Comparison of ENCODE assay signal across 11 cellular contexts in the genomic region with DNA sequence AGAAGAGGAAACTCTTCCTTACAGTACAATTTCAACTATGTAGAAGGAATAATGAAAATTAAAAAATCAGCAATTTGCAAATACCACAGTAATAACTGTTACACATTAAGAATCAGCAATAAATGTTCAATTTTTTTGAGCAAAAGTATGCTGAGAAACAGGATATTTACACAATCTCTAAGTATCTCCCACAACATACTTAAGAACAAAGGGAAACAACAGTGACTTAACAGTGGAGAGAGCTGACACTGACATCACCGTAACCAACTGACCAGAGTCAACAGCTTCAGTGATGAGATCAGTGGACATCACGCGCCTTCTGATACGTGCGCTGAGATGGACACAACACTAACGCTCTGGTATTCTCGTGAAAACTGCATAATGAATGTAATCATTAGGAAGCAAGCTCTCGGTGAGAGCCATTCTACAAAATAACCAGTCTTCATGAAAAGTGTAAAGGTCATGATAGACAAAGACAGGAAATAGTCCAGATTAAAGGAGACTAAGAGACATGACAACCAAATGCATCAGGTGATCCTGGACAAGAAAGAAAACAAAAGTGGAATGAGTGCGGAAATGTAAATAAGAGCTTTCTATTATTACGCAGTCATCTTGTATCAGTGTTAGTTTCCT.
DNase-seq lines count a peak whose midpoint lies in the region; ATAC-seq lines count a peak whose summit lies in the region.
"Had no signal": no experiment of that assay in that cellular context is flagged by ENCODE, and none has a peak within 500 bp of the region (broad histone marks: within the 10 kb centered on the region; RNA-seq: fewer than 3 reads in every experiment).

No MANE protein-coding gene starts in this region.

- no peak for ATAC-seq in activated CD4-positive, alpha-beta T cell treated with anti-CD3 and anti-CD28 coated beads for 36 hours
- ATAC-seq in activated naive CD4-positive, alpha-beta T cell treated with anti-CD3 and anti-CD28 coated beads, Interleukin-2, amount 50 U/mL, for 72 hours: no peak
- no peak for ATAC-seq in GM19324 (IDR thresholded peaks at IDR 0.05; ENCODE audit: low FRiP score, unreplicated experiment)
- no peak for ATAC-seq in GM18861 (IDR thresholded peaks at IDR 0.05; ENCODE audit: unreplicated experiment)

- POLR2A ChIA-PET in activated CD4-positive, alpha-beta T cell treated with anti-CD3 and anti-CD28 coated beads for 36 hours (lab: Charles Lee): interaction anchor here (2.4 kb wide), 1 partner anchor 15 kb away, joined by 8 read pairs; no protein-coding TSS in a partner anchor

- peaks cover 2% of the 10 kb centered on the region for H3K9me3 Mint-ChIP-seq in activated CD4-positive, alpha-beta T cell treated with anti-CD3 and anti-CD28 coated beads for 36 hours (ENCODE audit: low read depth)
- peaks cover 2 to 11% of the 10 kb centered on the region in 2 donors for H3K9me3 Mint-ChIP-seq in activated naive CD4-positive, alpha-beta T cell treated with anti-CD3 and anti-CD28 coated beads, Interleukin-2, amount 50 U/mL, for 72 hours

- H3K27me3 ChIP-seq in subcutaneous abdominal adipose tissue (ENCODE audit: control insufficient read depth in 5 of 5, insufficient read depth in 4 of 5, low read length in 5 of 5): no peaks in the 10 kb centered on the region
- H3K27me3 ChIP-seq: cardiac muscle cell had no signal

- peaks cover 26% of the 10 kb centered on the region for H3K36me3 Mint-ChIP-seq in activated CD4-positive, alpha-beta T cell treated with anti-CD3 and anti-CD28 coated beads for 36 hours (ENCODE audit: low read depth)
- peaks cover 4 to 25% of the 10 kb centered on the region in 2 donors for H3K36me3 Mint-ChIP-seq in activated naive CD4-positive, alpha-beta T cell treated with anti-CD3 and anti-CD28 coated beads, Interleukin-2, amount 50 U/mL, for 72 hours

- peak overlapping the region in 3 of 5 donors; percentile 0 to 28 (median 23) for H3K4me3 ChIP-seq in subcutaneous abdominal adipose tissue (ENCODE audit: low read depth in 1 of 5, low read length in 5 of 5)
- H3K4me3 ChIP-seq: cardiac muscle cell had no signal

- CTCF ChIA-PET in activated CD4-positive, alpha-beta T cell treated with anti-CD3 and anti-CD28 coated beads for 36 hours (lab: Charles Lee): interaction anchor here (0.5 to 4.9 kb wide), 5 partner anchors 15 to 597 kb away, joined by 3 to 26 read pairs (median 6); no protein-coding TSS in a partner anchor

- H3K4me1 Mint-ChIP-seq in activated CD4-positive, alpha-beta T cell treated with anti-CD3 and anti-CD28 coated beads for 36 hours: peaks cover 92% of the 10 kb centered on the region

- H3K4me3 Mint-ChIP-seq in activated CD4-positive, alpha-beta T cell treated with anti-CD3 and anti-CD28 coated beads for 36 hours: peak overlapping the region; percentile 61

- no peaks in the 10 kb centered on the region for H3K9me3 ChIP-seq in subcutaneous abdominal adipose tissue (ENCODE audit: control insufficient read depth in 5 of 5, low read length in 5 of 5)

- no peaks in the 10 kb centered on the region for H3K27me3 Mint-ChIP-seq in activated CD4-positive, alpha-beta T cell treated with anti-CD3 and anti-CD28 coated beads for 36 hours

- peak overlapping the region; percentile 96 for H3K27ac Mint-ChIP-seq in activated CD4-positive, alpha-beta T cell treated with anti-CD3 and anti-CD28 coated beads for 36 hours
- peak overlapping the region; percentile 47 to 97 for H3K27ac Mint-ChIP-seq in activated naive CD4-positive, alpha-beta T cell treated with anti-CD3 and anti-CD28 coated beads, Interleukin-2, amount 50 U/mL, for 72 hours

- no peak for DNase-seq in activated CD4-positive, alpha-beta T cell treated with anti-CD3 and anti-CD28 coated beads for 36 hours
- DNase-seq in activated CD4-positive, alpha-beta T cell treated with anti-CD3 and anti-CD28 coated beads, Interleukin-2, amount 50 U/mL, for 1 hour: no peak
- DNase-seq in activated naive CD4-positive, alpha-beta T cell treated with anti-CD3 and anti-CD28 coated beads, Interleukin-2, amount 50 U/mL, for 72 hours (ENCODE audit: low spot score in 2 of 2): no peak
- DNase-seq in hypothalamus (lab: John Stamatoyannopoulos, UW) (peak in 30 of 51 donors; percentile 18 to 78 (median 45)), RPMI8226 (no peak)
- DNase-seq: mesendoderm, NCI-H1694 had no signal

- H3K4me1 ChIP-seq in subcutaneous abdominal adipose tissue (ENCODE audit: control insufficient read depth in 5 of 5, insufficient read depth in 5 of 5, low read length in 5 of 5): peaks cover 0 to 20% (median 10%) of the 10 kb centered on the region in 5 donors

- H3K9ac ChIP-seq in subcutaneous abdominal adipose tissue (ENCODE audit: low read length in 5 of 5): no peak overlapping the region

- no peaks in the 10 kb centered on the region for H3K36me3 ChIP-seq in subcutaneous abdominal adipose tissue (ENCODE audit: control insufficient read depth in 5 of 5, insufficient read depth in 5 of 5, low read length in 5 of 5)
- H3K36me3 ChIP-seq: cardiac muscle cell had no signal

- peak overlapping the region; percentile 1 for H3K27ac ChIP-seq in subcutaneous abdominal adipose tissue (ENCODE audit: low read depth, low read length)
- H3K27ac ChIP-seq: cardiac muscle cell had no signal

- intact Hi-C loops in activated CD4-positive, alpha-beta T cell treated with anti-CD3 and anti-CD28 coated beads for 36 hours (cut with DNase I, micrococcal nuclease): loop anchor here in 1 of 2 experiments (2.0 kb wide), 2 partner anchors 19 to 81 kb away; no protein-coding TSS in a partner anchor

Comparison
In these comparisons a context has a peak if more than half of its experiments do, and no peak if none do; other contexts are left out.
1. DNase-seq: peak in hypothalamus (30 of 51); none in activated CD4-positive, alpha-beta T cell treated with anti-CD3 and anti-CD28 coated beads for 36 hours (single experiment), activated CD4-positive, alpha-beta T cell treated with anti-CD3 and anti-CD28 coated beads, Interleukin-2, amount 50 U/mL, for 1 hour (single experiment), activated naive CD4-positive, alpha-beta T cell treated with anti-CD3 and anti-CD28 coated beads, Interleukin-2, amount 50 U/mL, for 72 hours (0 of 2) and RPMI8226 (single experiment).